In genomic region chr1:161117681-161118581, GRCh38 we compare ENCODE assay signal across 8 cellular contexts. TPM values are rescaled to one million over a fixed set of nuclear protein-coding genes. Genes with fewer than 3 reads are reported as not detected.
DNase-seq lines count a peak whose midpoint lies in the region; ATAC-seq and TF ChIP-seq lines count a peak whose summit lies in the region.

Gene NIT1, plus strand, starts transcription at chr1:161118105. Its CDS starts 72 bp downstream, at chr1:161118177.
Gene PFDN2, minus strand, starts transcription at chr1:161118037. Its CDS starts 11 bp downstream, at chr1:161118026.

- ATAC-seq in HG03439 (IDR thresholded peaks at IDR 0.05; ENCODE audit: unreplicated experiment), result peak; percentile 68

- H3K27me3 ChIP-seq in BJ (ENCODE audit: control insufficient read depth, insufficient read depth, low read length), result no peaks in the 10 kb centered on the region

- CTCF ChIA-PET in BJ (lab: Yijun Ruan, JAX), result interaction anchor here (0.6 to 2.5 kb wide), 6 partner anchors 9 to 790 kb away, joined by 3 to 9 read pairs (median 4); partner anchors contain the start of gene KLHDC9

- no peak for TF ChIP-seq CTCF in BJ (IDR thresholded peaks at IDR 0.05; ENCODE audit: insufficient read depth, low read depth, low read length)

- peak within 1 kb of the TSS; percentile 65 for H3K4me3 ChIP-seq in BJ (ENCODE audit: low read depth, low read length)

- DNase-seq in BJ (ENCODE audit: low read depth), result no peak
- DNase-seq in GM19238 (ENCODE audit: insufficient read length, low spot score), result peak; percentile 88
- peak; percentile 68 for DNase-seq in NCI-H510A treated with DMSO at 0.1 percent for 48 hours (lab: John Stamatoyannopoulos, UW)
- DNase-seq in activated CD4-positive, alpha-beta T cell treated with anti-CD3 and anti-CD28 coated beads, Interleukin-2, amount 50 U/mL, for 1 hour, result peak; percentile 79
- peak; percentile 73 for DNase-seq in dedifferentiated amniotic fluid mesenchymal stem cell (ENCODE audit: extremely low spot score)
- DNase-seq in left kidney (ENCODE audit: low read depth, low spot score), result peak; percentile 96
- DNase-seq in stimulated activated CD4-positive, alpha-beta T cell treated with anti-CD3 and anti-CD28 coated beads, Interleukin-1b, Interleukin-23, amount 100 ng/mL, for 48 hours, result peak; percentile 87

- H3K36me3 ChIP-seq in BJ (ENCODE audit: control insufficient read depth, insufficient read depth, low read length), result peaks cover 16% of the 10 kb centered on the region

- POLR2A ChIA-PET in BJ (lab: Charles Lee), result interaction anchor here (0.6 to 1.0 kb wide), 2 partner anchors 15 to 79 kb away, joined by 6 read pairs; no protein-coding TSS in a partner anchor

RNA-seq across cellular contexts. Expression of gene NIT1, which starts in this region (rescaled TPM):
- polyA plus RNA-seq in BJ (2011; rRNA removed), result 24.2 and 36.7 TPM in 2 replicates
- polyA minus RNA-seq in BJ (2011; rRNA and poly(A)+ RNA removed), result 26.1 and 34.5 TPM in 2 replicates

RNA-seq across cellular contexts. Expression of gene PFDN2, which starts in this region (rescaled TPM):
- polyA plus RNA-seq in BJ (2011; rRNA removed), result 32.9 and 66.0 TPM in 2 replicates
- 6.2 and 9.9 TPM in 2 replicates for polyA minus RNA-seq in BJ (2011; rRNA and poly(A)+ RNA removed)
